8 cellular contexts compared by ENCODE assay signal in the genomic region with DNA sequence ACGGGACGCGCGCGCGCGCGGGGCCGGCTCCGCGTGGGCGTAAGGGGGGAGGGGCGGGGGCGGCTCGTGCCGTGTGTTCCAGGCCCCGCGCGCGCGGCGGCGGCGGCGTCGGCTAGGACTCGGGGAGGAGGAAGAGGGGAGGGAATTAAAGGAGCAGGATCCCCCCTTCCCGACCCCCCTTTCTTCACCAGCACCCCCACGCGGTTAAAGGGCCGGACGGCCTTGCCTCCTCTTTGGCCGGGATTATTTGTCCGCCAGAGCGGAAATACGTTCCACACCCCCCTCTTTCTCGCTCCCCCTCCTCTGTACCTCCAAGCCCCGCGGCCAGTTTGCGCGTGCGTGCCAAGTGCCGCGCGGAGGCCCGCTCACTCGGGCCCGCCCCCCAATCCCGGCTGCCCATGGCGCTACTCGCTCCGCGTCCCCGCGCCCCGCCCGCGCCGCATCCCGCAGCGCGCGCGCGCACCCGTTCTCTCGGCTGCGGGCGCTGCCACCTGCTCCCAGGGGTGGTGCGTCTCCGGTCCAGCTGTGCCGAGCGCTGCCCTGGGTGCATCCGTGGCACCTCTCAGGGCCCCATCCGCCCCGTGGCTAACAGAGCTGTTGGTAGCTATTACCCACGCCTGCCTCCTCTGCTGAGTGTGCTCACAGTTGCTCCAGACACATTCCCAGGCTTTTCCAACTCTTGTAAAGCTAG. TPM values are rescaled to one million over a fixed set of nuclear protein-coding genes. Genes with fewer than 3 reads are reported as not detected.
DNase-seq lines count a peak whose midpoint lies in the region; ATAC-seq, FAIRE-seq and TF ChIP-seq lines count a peak whose summit lies in the region.

A gene with protein sequence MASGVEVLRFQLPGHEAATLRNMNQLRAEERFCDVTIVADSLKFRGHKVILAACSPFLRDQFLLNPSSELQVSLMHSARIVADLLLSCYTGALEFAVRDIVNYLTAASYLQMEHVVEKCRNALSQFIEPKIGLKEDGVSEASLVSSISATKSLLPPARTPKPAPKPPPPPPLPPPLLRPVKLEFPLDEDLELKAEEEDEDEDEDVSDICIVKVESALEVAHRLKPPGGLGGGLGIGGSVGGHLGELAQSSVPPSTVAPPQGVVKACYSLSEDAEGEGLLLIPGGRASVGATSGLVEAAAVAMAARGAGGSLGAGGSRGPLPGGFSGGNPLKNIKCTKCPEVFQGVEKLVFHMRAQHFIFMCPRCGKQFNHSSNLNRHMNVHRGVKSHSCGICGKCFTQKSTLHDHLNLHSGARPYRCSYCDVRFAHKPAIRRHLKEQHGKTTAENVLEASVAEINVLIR (minus strand): TSS at position 134 of the 691 bp plus-strand sequence. CDS start 781 bp downstream, outside the sequence.

- peak; percentile 35 to 45; a peak in 4 of 5 replicates for TF ChIP-seq RAD21 in A549 (conservative IDR thresholded peaks at IDR 0.05 in 1 of 2, IDR thresholded peaks at IDR 0.05 in 1 of 2)

- WGBS in A549 (ENCODE audit: missing lambda C conversion rate) = 4% methylated on average over 3 of the region's 77 CpGs

- H3K9me3 ChIP-seq in A549 = no peaks in the 10 kb centered on the region
- H3K9me3 ChIP-seq in effector memory CD4-positive, alpha-beta T cell (ENCODE audit: control insufficient read depth, low read length) = no peaks in the 10 kb centered on the region

- peak within 1 kb of the TSS; percentile 75 for H3K4me2 ChIP-seq in A549

- POLR2A ChIA-PET in A549 (lab: Yijun Ruan, JAX) = interaction anchor here (0.6 to 1.3 kb wide), 4 partner anchors 17 to 920 kb away, joined by 3 to 5 read pairs (median 4); a partner anchor contains a TSS

- peak; percentile 57 for TF ChIP-seq POLR2A in A549 (IDR thresholded peaks at IDR 0.05; ENCODE audit: low read length)

- no peaks in the 10 kb centered on the region for H3K36me3 ChIP-seq in effector memory CD4-positive, alpha-beta T cell (ENCODE audit: control insufficient read depth, insufficient read depth, low read length)

- peak within 1 kb of the TSS; percentile 98 for H3K27ac ChIP-seq in A549
- peak within 1 kb of the TSS; percentile 70 for H3K27ac ChIP-seq in effector memory CD4-positive, alpha-beta T cell (ENCODE audit: insufficient read depth, low read length, poor library complexity, severe bottlenecking)

- DNase-seq in A549 (ENCODE audit: low read depth in 1 of 2, low spot score in 1 of 2) (peak; percentile 77 to 94), HTR-8/SVneo (ENCODE audit: insufficient read length, low spot score) (peak; percentile 92), medulla oblongata (ENCODE audit: extremely low spot score) (peak; percentile 97)
- DNase-seq in NK-92 treated with Interleukin-12 subunit alpha and Interleukin-12 subunit beta, amount 100 ng/mL, for 24 hours (lab: John Stamatoyannopoulos, UW) = peak; percentile 91
- peak; percentile 55 to 77 (median 63) for DNase-seq in activated CD8-positive, alpha-beta memory T cell treated with anti-CD3 and anti-CD28 coated beads for 48 hours (ENCODE audit: low read depth in 2 of 3, low spot score in 2 of 3)
- DNase-seq in effector memory CD4-positive, alpha-beta T cell = peak; percentile 74 to 81 (median 77)
- peak; percentile 69 to 87 (median 83) for DNase-seq in stimulated activated CD4-positive, alpha-beta T cell treated with anti-CD3 and anti-CD28 coated beads, TNF-alpha, amount 100 ng/mL, for 24 hours (ENCODE audit: low read depth in 3 of 3)

- peak within 1 kb of the TSS; percentile 90 for H3K4me3 ChIP-seq in A549
- H3K4me3 ChIP-seq in effector memory CD4-positive, alpha-beta T cell (ENCODE audit: insufficient read depth, low read depth, low read length, poor library complexity, severe bottlenecking) = peak within 1 kb of the TSS; percentile 60

- TF ChIP-seq EP300 in A549 (IDR thresholded peaks at IDR 0.05) = no peak

- CTCF ChIA-PET in A549 (lab: Yijun Ruan, JAX) = interaction anchor here (3.5 kb wide), 1 partner anchor 50 kb away, joined by 26 read pairs; no protein-coding TSS in a partner anchor

- H3K4me1 ChIP-seq in A549 = peaks cover 18% of the 10 kb centered on the region
- peaks cover 12% of the 10 kb centered on the region for H3K4me1 ChIP-seq in effector memory CD4-positive, alpha-beta T cell (ENCODE audit: control insufficient read depth, insufficient read depth, low read length, poor library complexity, severe bottlenecking)

- no peaks in the 10 kb centered on the region for H3K27me3 ChIP-seq in effector memory CD4-positive, alpha-beta T cell (replicated peaks; ENCODE audit: control insufficient read depth, insufficient read depth, low read length, poor library complexity, severe bottlenecking)

- ATAC-seq in A549 (peak; percentile 71 to 80), GM18907 (IDR thresholded peaks at IDR 0.05; ENCODE audit: unreplicated experiment) (peak; percentile 33)

- no peak for TF ChIP-seq CTCF in A549 (IDR thresholded peaks at IDR 0.05)

- FAIRE-seq in A549 (lab: Jason Lieb, UNC) (no peak), HTR-8/SVneo (lab: Jason Lieb, UNC) (peak; percentile 85)

TF ChIP-seq in A549, 52 proteins besides CTCF, POLR2A, EP300 and RAD21 (continues in another document):
- TF ChIP-seq, protein P1, sequence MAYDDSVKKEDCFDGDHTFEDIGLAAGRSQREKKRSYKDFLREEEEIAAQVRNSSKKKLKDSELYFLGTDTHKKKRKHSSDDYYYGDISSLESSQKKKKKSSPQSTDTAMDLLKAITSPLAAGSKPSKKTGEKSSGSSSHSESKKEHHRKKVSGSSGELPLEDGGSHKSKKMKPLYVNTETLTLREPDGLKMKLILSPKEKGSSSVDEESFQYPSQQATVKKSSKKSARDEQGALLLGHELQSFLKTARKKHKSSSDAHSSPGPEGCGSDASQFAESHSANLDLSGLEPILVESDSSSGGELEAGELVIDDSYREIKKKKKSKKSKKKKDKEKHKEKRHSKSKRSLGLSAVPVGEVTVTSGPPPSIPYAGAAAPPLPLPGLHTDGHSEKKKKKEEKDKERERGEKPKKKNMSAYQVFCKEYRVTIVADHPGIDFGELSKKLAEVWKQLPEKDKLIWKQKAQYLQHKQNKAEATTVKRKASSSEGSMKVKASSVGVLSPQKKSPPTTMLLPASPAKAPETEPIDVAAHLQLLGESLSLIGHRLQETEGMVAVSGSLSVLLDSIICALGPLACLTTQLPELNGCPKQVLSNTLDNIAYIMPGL (CRISPR knock-in tag; IDR thresholded peaks at IDR 0.05; ENCODE audit: borderline replicate concordance) = no peak
- no peak for TF ChIP-seq NR3C1 (IDR thresholded peaks at IDR 0.05)
- TF ChIP-seq, protein P2, sequence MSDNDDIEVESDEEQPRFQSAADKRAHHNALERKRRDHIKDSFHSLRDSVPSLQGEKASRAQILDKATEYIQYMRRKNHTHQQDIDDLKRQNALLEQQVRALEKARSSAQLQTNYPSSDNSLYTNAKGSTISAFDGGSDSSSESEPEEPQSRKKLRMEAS (IDR thresholded peaks at IDR 0.05) = peak; percentile 59; the same call in 1 of the 2 replicates
- TF ChIP-seq TP53 (CRISPR knock-in tag; IDR thresholded peaks at IDR 0.05) = no peak
- TF ChIP-seq, protein P3, sequence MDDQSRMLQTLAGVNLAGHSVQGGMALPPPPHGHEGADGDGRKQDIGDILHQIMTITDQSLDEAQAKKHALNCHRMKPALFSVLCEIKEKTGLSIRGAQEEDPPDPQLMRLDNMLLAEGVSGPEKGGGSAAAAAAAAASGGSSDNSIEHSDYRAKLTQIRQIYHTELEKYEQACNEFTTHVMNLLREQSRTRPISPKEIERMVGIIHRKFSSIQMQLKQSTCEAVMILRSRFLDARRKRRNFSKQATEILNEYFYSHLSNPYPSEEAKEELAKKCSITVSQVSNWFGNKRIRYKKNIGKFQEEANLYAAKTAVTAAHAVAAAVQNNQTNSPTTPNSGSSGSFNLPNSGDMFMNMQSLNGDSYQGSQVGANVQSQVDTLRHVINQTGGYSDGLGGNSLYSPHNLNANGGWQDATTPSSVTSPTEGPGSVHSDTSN (IDR thresholded peaks at IDR 0.05) = 0 out of 2 replicates have a peak, but pooled peaks have one; percentile 49
- no peak for TF ChIP-seq MYC (IDR thresholded peaks at IDR 0.05; ENCODE audit: borderline replicate concordance, low read length)
- TF ChIP-seq TFCP2L1 (CRISPR knock-in tag; IDR thresholded peaks at IDR 0.05) = no peak
- no peak for TF ChIP-seq HEYL (CRISPR knock-in tag; IDR thresholded peaks at IDR 0.05)
- TF ChIP-seq ZSCAN20 (CRISPR knock-in tag; IDR thresholded peaks at IDR 0.05) = no peak
- no peak for TF ChIP-seq HDAC2 (IDR thresholded peaks at IDR 0.05)
- no peak for TF ChIP-seq FOXS1 (CRISPR knock-in tag; IDR thresholded peaks at IDR 0.05)
- TF ChIP-seq, protein P4, sequence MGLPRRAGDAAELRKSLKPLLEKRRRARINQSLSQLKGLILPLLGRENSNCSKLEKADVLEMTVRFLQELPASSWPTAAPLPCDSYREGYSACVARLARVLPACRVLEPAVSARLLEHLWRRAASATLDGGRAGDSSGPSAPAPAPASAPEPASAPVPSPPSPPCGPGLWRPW (IDR thresholded peaks at IDR 0.05) = no peak
- TF ChIP-seq SMC3 (IDR thresholded peaks at IDR 0.05) = peak; percentile 10; the same call in 1 of the 3 replicates
- TF ChIP-seq, protein P5, sequence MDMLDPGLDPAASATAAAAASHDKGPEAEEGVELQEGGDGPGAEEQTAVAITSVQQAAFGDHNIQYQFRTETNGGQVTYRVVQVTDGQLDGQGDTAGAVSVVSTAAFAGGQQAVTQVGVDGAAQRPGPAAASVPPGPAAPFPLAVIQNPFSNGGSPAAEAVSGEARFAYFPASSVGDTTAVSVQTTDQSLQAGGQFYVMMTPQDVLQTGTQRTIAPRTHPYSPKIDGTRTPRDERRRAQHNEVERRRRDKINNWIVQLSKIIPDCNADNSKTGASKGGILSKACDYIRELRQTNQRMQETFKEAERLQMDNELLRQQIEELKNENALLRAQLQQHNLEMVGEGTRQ (IDR thresholded peaks at IDR 0.05) = no peak
- no peak for TF ChIP-seq MAZ (IDR thresholded peaks at IDR 0.05; ENCODE audit: borderline replicate concordance, low read depth, low read length)
- TF ChIP-seq NPAS2 (CRISPR knock-in tag; IDR thresholded peaks at IDR 0.05; ENCODE audit: borderline replicate concordance) = no peak
- no peak for TF ChIP-seq GATA3 (IDR thresholded peaks at IDR 0.05; ENCODE audit: borderline replicate concordance)
- TF ChIP-seq ZNF302 (CRISPR knock-in tag; IDR thresholded peaks at IDR 0.05) = no peak
- no peak for TF ChIP-seq CBX2 (IDR thresholded peaks at IDR 0.05; ENCODE audit: borderline replicate concordance, low read depth)
- TF ChIP-seq ZC3H11A (IDR thresholded peaks at IDR 0.05) = no peak

RNA-seq across cellular contexts. Expression of the gene that starts here (rescaled TPM):
- polyA plus RNA-seq in A549 (2011; rRNA removed) (2.2 and 2.9 TPM in 2 replicates), A549 (2017; fragmentation: RNase III; extraction: RNeasy Plus Mini Kit Qiagen cat#74134 plus additional on column Dnase treatment) (8.4 to 10.1 TPM (median 10.0 TPM) in 3 replicates)
- 4.6 and 6.8 TPM in 2 replicates for polyA plus RNA-seq in A549 (2012; cell fraction: cytosol; rRNA removed)
- polyA plus RNA-seq in A549 (2012; cell fraction: nucleus; rRNA removed) = 3.6 and 5.4 TPM in 2 replicates
- polyA minus RNA-seq in A549 (2011; rRNA and poly(A)+ RNA removed) = 3.2 and 6.5 TPM in 2 replicates

Comparison
In these comparisons a context has a peak if more than half of its experiments do, and no peak if none do; other contexts are left out.
1. Peak in every context shown above with its lines: DNase-seq, ATAC-seq, H3K4me3 ChIP-seq and H3K27ac ChIP-seq.